In the genomic region with DNA sequence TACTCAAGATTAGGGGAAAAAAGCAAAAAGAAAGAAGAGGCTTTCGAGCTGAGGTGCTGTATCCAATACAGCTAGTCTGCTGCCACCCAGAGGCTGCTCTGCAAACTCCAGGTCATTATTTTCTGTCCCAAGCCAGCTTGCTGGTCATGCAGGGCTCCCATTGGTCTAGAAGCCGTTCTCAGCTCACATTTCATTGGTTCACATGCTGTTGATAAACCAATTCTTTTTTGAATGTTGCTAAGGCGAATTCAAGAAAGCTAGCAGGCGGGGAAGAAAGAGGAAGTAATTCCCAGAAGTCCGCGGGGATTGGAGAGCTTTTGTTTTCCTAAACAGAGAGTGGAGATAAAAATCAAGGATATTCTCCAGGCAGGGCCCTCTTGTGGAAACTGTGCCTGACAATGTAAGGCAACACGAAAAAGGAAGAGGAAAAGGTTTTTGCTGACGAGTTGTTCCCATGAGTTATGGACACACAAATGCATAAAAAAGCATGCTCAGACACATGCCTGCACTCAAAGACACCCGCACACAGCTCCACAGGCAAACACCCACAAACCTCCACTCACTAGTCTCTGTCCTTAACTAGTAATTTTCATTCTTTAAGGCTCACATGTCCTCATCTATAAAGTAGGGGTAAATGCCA, we compare ENCODE assay signal across 8 cellular contexts. TPM values are rescaled to one million over a fixed set of nuclear protein-coding genes. Genes with fewer than 3 reads are reported as not detected.
DNase-seq lines count a peak whose midpoint lies in the region; FAIRE-seq lines count a peak whose summit lies in the region.

No MANE protein-coding gene starts in this region.

- DNase-seq in G401 (ENCODE audit: low spot score) (peak; percentile 99), HAP-1 (ENCODE audit: low spot score in 2 of 2) (peak; percentile 95 to 98), M059J (ENCODE audit: low read depth) (peak; percentile 90), SIG-M5 (lab: John Stamatoyannopoulos, UW) (peak; percentile 87), frontal cortex (ENCODE audit: low spot score in 2 of 2) (peak; percentile 85 to 92), non-pigmented ciliary epithelial cell (ENCODE audit: low read depth) (peak; percentile 97), superior temporal gyrus (ENCODE audit: extremely low spot score) (peak; percentile 99)
- DNase-seq in activated naive CD4-positive, alpha-beta T cell treated with Interleukin-2 at 50 U/mL for 16 hours = peak; percentile 88

- H3K4me1 ChIP-seq in HAP-1 = peaks cover 11% of the 10 kb centered on the region

- 0 out of 2 replicates have a peak overlapping the region, but pooled peaks have one; percentile 1 for H3K4me3 ChIP-seq in HAP-1

- FAIRE-seq in frontal cortex (lab: Jason Lieb, UNC) = peak; percentile 96

- H3K9me3 ChIP-seq in HAP-1 = no peaks in the 10 kb centered on the region

- in situ Hi-C loops in G401 (cut with HindIII; ENCODE audit: low sequenced_read_pairs) = no loop called here
- in situ Hi-C loops in HAP-1 (cut with MboI; ENCODE audit: low sequenced_read_pairs) = loop anchor here (25.0 kb wide), 1 partner anchor 530 kb away; no protein-coding TSS in a partner anchor

- no peaks in the 10 kb centered on the region for H3K36me3 ChIP-seq in HAP-1 (replicated peaks)

- H3K27me3 ChIP-seq in HAP-1 (ENCODE audit: low read depth) = no peaks in the 10 kb centered on the region

RNA-seq across cellular contexts. Expression of gene FSTL1, which starts 33.4 kb away (rescaled TPM):
- total RNA-seq in G401 (2014; rRNA removed; shearing (Covaris generic)) = 117 and 179 TPM in 2 replicates
- total RNA-seq in M059J (2014; rRNA removed; shearing (Covaris generic)) = 762 and 1,312 TPM in 2 replicates
- 32.2 TPM for total RNA-seq in frontal cortex

Comparison
In these comparisons a context has a peak if more than half of its experiments do, and no peak if none do; other contexts are left out.
1. Peak in every context shown above with its lines: DNase-seq and H3K4me3 ChIP-seq.